Comparison of ENCODE assay signal across 8 cellular contexts in genomic region chr9:14314424-14314928, GRCh38. TPM values are rescaled to one million over a fixed set of nuclear protein-coding genes. Genes with fewer than 3 reads are reported as not detected.
DNase-seq lines count a peak whose midpoint lies in the region; ATAC-seq and TF ChIP-seq lines count a peak whose summit lies in the region.

No MANE protein-coding gene starts in this region.

- H3K27me3 Mint-ChIP-seq in activated naive CD4-positive, alpha-beta T cell treated with anti-CD3 and anti-CD28 coated beads, Interleukin-2, amount 10 ng/mL, durations not matched to agents 7 days and 5 days, result peaks cover 68% of the 10 kb centered on the region
- peaks cover 67% of the 10 kb centered on the region for H3K27me3 Mint-ChIP-seq in activated CD4-positive, alpha-beta memory T cell treated with anti-CD3 and anti-CD28 coated beads, Interleukin-2, amount 10 ng/mL, durations not matched to agents 7 days and 5 days
- peaks cover 7% of the 10 kb centered on the region for H3K27me3 Mint-ChIP-seq in nephron (ENCODE audit: low read depth)

- peak overlapping the region; percentile 60 for H3K4me3 Mint-ChIP-seq in activated naive CD4-positive, alpha-beta T cell treated with anti-CD3 and anti-CD28 coated beads, Interleukin-2, amount 10 ng/mL, durations not matched to agents 7 days and 5 days
- H3K4me3 Mint-ChIP-seq in activated CD4-positive, alpha-beta memory T cell treated with anti-CD3 and anti-CD28 coated beads, Interleukin-2, amount 10 ng/mL, durations not matched to agents 7 days and 5 days, result peak overlapping the region; percentile 63
- H3K4me3 Mint-ChIP-seq in nephron, result peak overlapping the region; percentile 96 to 100 (median 98)

- peaks cover 19% of the 10 kb centered on the region for H3K4me1 Mint-ChIP-seq in activated naive CD4-positive, alpha-beta T cell treated with anti-CD3 and anti-CD28 coated beads, Interleukin-2, amount 10 ng/mL, durations not matched to agents 7 days and 5 days
- peaks cover 26% of the 10 kb centered on the region for H3K4me1 Mint-ChIP-seq in activated CD4-positive, alpha-beta memory T cell treated with anti-CD3 and anti-CD28 coated beads, Interleukin-2, amount 10 ng/mL, durations not matched to agents 7 days and 5 days
- peaks cover 29% of the 10 kb centered on the region for H3K4me1 Mint-ChIP-seq in nephron

- H3K9me3 Mint-ChIP-seq in activated naive CD4-positive, alpha-beta T cell treated with anti-CD3 and anti-CD28 coated beads, Interleukin-2, amount 10 ng/mL, durations not matched to agents 7 days and 5 days, result no peaks in the 10 kb centered on the region
- no peaks in the 10 kb centered on the region for H3K9me3 Mint-ChIP-seq in activated CD4-positive, alpha-beta memory T cell treated with anti-CD3 and anti-CD28 coated beads, Interleukin-2, amount 10 ng/mL, durations not matched to agents 7 days and 5 days
- H3K9me3 Mint-ChIP-seq in nephron, result peaks cover 2% of the 10 kb centered on the region

- H3K36me3 Mint-ChIP-seq in activated naive CD4-positive, alpha-beta T cell treated with anti-CD3 and anti-CD28 coated beads, Interleukin-2, amount 10 ng/mL, durations not matched to agents 7 days and 5 days, result peaks cover 9% of the 10 kb centered on the region
- peaks cover 12% of the 10 kb centered on the region for H3K36me3 Mint-ChIP-seq in activated CD4-positive, alpha-beta memory T cell treated with anti-CD3 and anti-CD28 coated beads, Interleukin-2, amount 10 ng/mL, durations not matched to agents 7 days and 5 days (ENCODE audit: low read depth)
- peaks cover 10% of the 10 kb centered on the region for H3K36me3 Mint-ChIP-seq in nephron (ENCODE audit: low read depth)

- CTCF ChIA-PET in activated naive CD4-positive, alpha-beta T cell treated with anti-CD3 and anti-CD28 coated beads, Interleukin-2, amount 10 ng/mL, durations not matched to agents 7 days and 5 days (lab: Charles Lee), result no interaction called here
- CTCF ChIA-PET in activated CD4-positive, alpha-beta memory T cell treated with anti-CD3 and anti-CD28 coated beads, Interleukin-2, amount 10 ng/mL, durations not matched to agents 7 days and 5 days (lab: Charles Lee), result no interaction called here

- peak overlapping the region; percentile 65 for H3K27ac Mint-ChIP-seq in activated naive CD4-positive, alpha-beta T cell treated with anti-CD3 and anti-CD28 coated beads, Interleukin-2, amount 10 ng/mL, durations not matched to agents 7 days and 5 days
- H3K27ac Mint-ChIP-seq in activated CD4-positive, alpha-beta memory T cell treated with anti-CD3 and anti-CD28 coated beads, Interleukin-2, amount 10 ng/mL, durations not matched to agents 7 days and 5 days, result no peak overlapping the region
- H3K27ac Mint-ChIP-seq in nephron, result peak overlapping the region; percentile 99 to 100 (median 100)

- ATAC-seq in GM21737 (IDR thresholded peaks at IDR 0.05; ENCODE audit: unreplicated experiment), result no peak

- no peak for DNase-seq in activated naive CD4-positive, alpha-beta T cell treated with anti-CD3 and anti-CD28 coated beads, Interleukin-2, amount 10 ng/mL, durations not matched to agents 7 days and 5 days
- DNase-seq in activated naive CD4-positive, alpha-beta T cell treated with Interleukin-2 at 50 U/mL for 16 hours, result no peak
- DNase-seq in NCI-H1694 treated with DMSO at 0.1 percent for 48 hours (lab: John Stamatoyannopoulos, UW) (peak; percentile 83), fibroblast of the conjunctiva (ENCODE audit: low read depth) (peak; percentile 92)
- DNase-seq in activated CD4-positive, alpha-beta memory T cell treated with anti-CD3 and anti-CD28 coated beads, Interleukin-2, amount 10 ng/mL, durations not matched to agents 7 days and 5 days, result no peak
- DNase-seq in activated CD4-positive, CD25-positive, alpha-beta regulatory T cell treated with anti-CD3 and anti-CD28 coated beads, Interleukin-2, amount 50 U/mL, for 72 hours, result no peak

- no peak for TF ChIP-seq CTCF in nephron (IDR thresholded peaks at IDR 0.05; ENCODE audit: unreplicated experiment in 3 of 3)

- POLR2A ChIA-PET in activated CD4-positive, alpha-beta memory T cell treated with anti-CD3 and anti-CD28 coated beads, Interleukin-2, amount 10 ng/mL, durations not matched to agents 7 days and 5 days (lab: Charles Lee), result no interaction called here

RNA-seq across cellular contexts. Expression of gene NFIB, which starts 0.5 kb away (rescaled TPM):
- not detected for total RNA-seq in activated CD4-positive, alpha-beta memory T cell treated with anti-CD3 and anti-CD28 coated beads, Interleukin-2, amount 10 ng/mL, durations not matched to agents 7 days and 5 days

Comparison
In these comparisons a context has a peak if more than half of its experiments do, and no peak if none do; other contexts are left out.
1. DNase-seq: peak in NCI-H1694 treated with DMSO at 0.1 percent for 48 hours (single experiment) and fibroblast of the conjunctiva (single experiment); none in activated naive CD4-positive, alpha-beta T cell treated with anti-CD3 and anti-CD28 coated beads, Interleukin-2, amount 10 ng/mL, durations not matched to agents 7 days and 5 days (single experiment), activated naive CD4-positive, alpha-beta T cell treated with Interleukin-2 at 50 U/mL for 16 hours (single experiment), activated CD4-positive, alpha-beta memory T cell treated with anti-CD3 and anti-CD28 coated beads, Interleukin-2, amount 10 ng/mL, durations not matched to agents 7 days and 5 days (single experiment) and activated CD4-positive, CD25-positive, alpha-beta regulatory T cell treated with anti-CD3 and anti-CD28 coated beads, Interleukin-2, amount 50 U/mL, for 72 hours (single experiment).
2. Peak in every context shown above with its lines, with median percentiles within 50 percentile points of each other: H3K4me3 Mint-ChIP-seq.